3 cellular contexts compared by ENCODE assay signal in the genomic region with DNA sequence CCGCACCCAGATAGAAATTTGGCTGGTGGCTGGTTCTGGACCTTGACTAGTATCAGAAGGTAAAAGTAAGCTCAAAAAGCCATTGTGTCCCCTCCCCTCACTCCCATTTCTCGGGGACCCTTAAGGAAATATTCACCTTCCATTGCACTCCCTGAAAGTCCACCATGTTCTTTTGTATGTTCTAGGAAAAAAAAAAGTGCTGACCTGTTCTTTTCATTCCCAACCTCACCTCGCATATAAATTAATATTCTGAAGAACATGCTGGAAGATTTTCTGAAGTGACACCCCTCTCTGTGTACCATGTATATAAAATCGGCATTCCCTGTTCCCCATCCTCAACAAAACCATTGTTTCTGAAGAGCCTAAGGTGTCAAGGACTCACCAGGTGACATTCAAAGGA.
TF ChIP-seq lines count a peak whose summit lies in the region.

No MANE protein-coding gene starts in this region.

TF ChIP-seq in HepG2, 621 proteins besides CTCF, POLR2A, EP300 and RAD21:
- TF ChIP-seq GTF3A (CRISPR knock-in tag; conservative IDR thresholded peaks at IDR 0.05) (no peak), ZNF792 (CRISPR knock-in tag; IDR thresholded peaks at IDR 0.05) (no peak), ZSCAN20 (CRISPR knock-in tag; IDR thresholded peaks at IDR 0.05; ENCODE audit: borderline replicate concordance) (no peak), MAFK (conservative IDR thresholded peaks at IDR 0.05 in 1 of 2, IDR thresholded peaks at IDR 0.05 in 1 of 2; ENCODE audit: low read length in 2 of 2) (peak; percentile 88 to 91), KLF12 (CRISPR knock-in tag; IDR thresholded peaks at IDR 0.05; ENCODE audit: borderline replicate concordance) (no peak), MAFF (IDR thresholded peaks at IDR 0.05; ENCODE audit: low read depth, low read length) (peak; percentile 84), THYN1 (CRISPR knock-in tag; IDR thresholded peaks at IDR 0.05; ENCODE audit: borderline replicate concordance, low read depth) (no peak), ZMYM4 (CRISPR knock-in tag; IDR thresholded peaks at IDR 0.05) (no peak), ARNT (IDR thresholded peaks at IDR 0.05) (no peak)
- TF ChIP-seq, protein P1, sequence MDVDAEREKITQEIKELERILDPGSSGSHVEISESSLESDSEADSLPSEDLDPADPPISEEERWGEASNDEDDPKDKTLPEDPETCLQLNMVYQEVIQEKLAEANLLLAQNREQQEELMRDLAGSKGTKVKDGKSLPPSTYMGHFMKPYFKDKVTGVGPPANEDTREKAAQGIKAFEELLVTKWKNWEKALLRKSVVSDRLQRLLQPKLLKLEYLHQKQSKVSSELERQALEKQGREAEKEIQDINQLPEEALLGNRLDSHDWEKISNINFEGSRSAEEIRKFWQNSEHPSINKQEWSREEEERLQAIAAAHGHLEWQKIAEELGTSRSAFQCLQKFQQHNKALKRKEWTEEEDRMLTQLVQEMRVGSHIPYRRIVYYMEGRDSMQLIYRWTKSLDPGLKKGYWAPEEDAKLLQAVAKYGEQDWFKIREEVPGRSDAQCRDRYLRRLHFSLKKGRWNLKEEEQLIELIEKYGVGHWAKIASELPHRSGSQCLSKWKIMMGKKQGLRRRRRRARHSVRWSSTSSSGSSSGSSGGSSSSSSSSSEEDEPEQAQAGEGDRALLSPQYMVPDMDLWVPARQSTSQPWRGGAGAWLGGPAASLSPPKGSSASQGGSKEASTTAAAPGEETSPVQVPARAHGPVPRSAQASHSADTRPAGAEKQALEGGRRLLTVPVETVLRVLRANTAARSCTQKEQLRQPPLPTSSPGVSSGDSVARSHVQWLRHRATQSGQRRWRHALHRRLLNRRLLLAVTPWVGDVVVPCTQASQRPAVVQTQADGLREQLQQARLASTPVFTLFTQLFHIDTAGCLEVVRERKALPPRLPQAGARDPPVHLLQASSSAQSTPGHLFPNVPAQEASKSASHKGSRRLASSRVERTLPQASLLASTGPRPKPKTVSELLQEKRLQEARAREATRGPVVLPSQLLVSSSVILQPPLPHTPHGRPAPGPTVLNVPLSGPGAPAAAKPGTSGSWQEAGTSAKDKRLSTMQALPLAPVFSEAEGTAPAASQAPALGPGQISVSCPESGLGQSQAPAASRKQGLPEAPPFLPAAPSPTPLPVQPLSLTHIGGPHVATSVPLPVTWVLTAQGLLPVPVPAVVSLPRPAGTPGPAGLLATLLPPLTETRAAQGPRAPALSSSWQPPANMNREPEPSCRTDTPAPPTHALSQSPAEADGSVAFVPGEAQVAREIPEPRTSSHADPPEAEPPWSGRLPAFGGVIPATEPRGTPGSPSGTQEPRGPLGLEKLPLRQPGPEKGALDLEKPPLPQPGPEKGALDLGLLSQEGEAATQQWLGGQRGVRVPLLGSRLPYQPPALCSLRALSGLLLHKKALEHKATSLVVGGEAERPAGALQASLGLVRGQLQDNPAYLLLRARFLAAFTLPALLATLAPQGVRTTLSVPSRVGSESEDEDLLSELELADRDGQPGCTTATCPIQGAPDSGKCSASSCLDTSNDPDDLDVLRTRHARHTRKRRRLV (CRISPR knock-in tag; IDR thresholded peaks at IDR 0.05), result no peak

TF ChIP-seq in HEK293, 187 proteins besides CTCF, POLR2A, EP300 and RAD21:
- TF ChIP-seq SETDB1 (IDR thresholded peaks at IDR 0.05; ENCODE audit: insufficient read length, low read length) (peak; percentile 4), AEBP2 (tag by site-specific recombination; IDR thresholded peaks at IDR 0.05; ENCODE audit: borderline replicate concordance) (no peak), ZBTB17 (tag by site-specific recombination; IDR thresholded peaks at IDR 0.05) (no peak)

TF ChIP-seq in K562, 482 proteins besides CTCF, POLR2A, EP300 and RAD21:
- no peak for TF ChIP-seq KLF10 (CRISPR knock-in tag; IDR thresholded peaks at IDR 0.05)
- TF ChIP-seq MAFK (IDR thresholded peaks at IDR 0.05; ENCODE audit: low read length), result peak; percentile 37; the same call in 1 of the 2 replicates
- no peak for TF ChIP-seq MYNN (IDR thresholded peaks at IDR 0.05)
- no peak for TF ChIP-seq MYNN (CRISPR knock-in tag; IDR thresholded peaks at IDR 0.05)
- no peak for TF ChIP-seq HDAC1 (IDR thresholded peaks at IDR 0.05)
- TF ChIP-seq ZNF830 (CRISPR knock-in tag; IDR thresholded peaks at IDR 0.05), result no peak
- no peak for TF ChIP-seq BRD9 (IDR thresholded peaks at IDR 0.05; ENCODE audit: low read depth, partially characterized antibody)
- no peak for TF ChIP-seq TEAD2 (tag; IDR thresholded peaks at IDR 0.05)
- peak; percentile 50; the same call in 1 of the 2 replicates for TF ChIP-seq ZNF316 (IDR thresholded peaks at IDR 0.05)
- TF ChIP-seq MAFF (IDR thresholded peaks at IDR 0.05; ENCODE audit: low read length), result peak; percentile 53
- peak; percentile 15; the same call in 1 of the 2 replicates for TF ChIP-seq MAFG (tag; conservative IDR thresholded peaks at IDR 0.05)
- no peak for TF ChIP-seq KHSRP (IDR thresholded peaks at IDR 0.05)
